In genomic region chr1:212677573-212677972, GRCh38 we compare ENCODE assay signal across 14 cellular contexts.
"Had no signal": no experiment of that assay in that cellular context is flagged by ENCODE, and none has a peak within 500 bp of the region (broad histone marks: within the 10 kb centered on the region; RNA-seq: fewer than 3 reads in every experiment).

No MANE protein-coding gene starts in this region.

- H3K9me3 ChIP-seq: heart right ventricle, left lung, right atrium auricular region, tibial nerve had no signal

- H3K36me3 ChIP-seq: cardiac muscle cell, heart right ventricle, left lung, right atrium auricular region, tibial nerve had no signal

- H3K27ac Mint-ChIP-seq: activated CD4-positive, alpha-beta T cell treated with anti-CD3 and anti-CD28 coated beads, Interleukin-2, amount 10 ng/mL, durations not matched to agents 7 days and 5 days had no signal

- H3K4me3 Mint-ChIP-seq: activated CD4-positive, alpha-beta T cell treated with anti-CD3 and anti-CD28 coated beads, Interleukin-2, amount 10 ng/mL, durations not matched to agents 7 days and 5 days had no signal

- H3K4me1 ChIP-seq: right atrium auricular region had no signal

- H3K27ac ChIP-seq: cardiac muscle cell, left lung, right atrium auricular region, tibial nerve had no signal

- H3K9me3 Mint-ChIP-seq: activated CD4-positive, alpha-beta T cell treated with anti-CD3 and anti-CD28 coated beads, Interleukin-2, amount 10 ng/mL, durations not matched to agents 7 days and 5 days had no signal

- H3K4me3 ChIP-seq: cardiac muscle cell, heart right ventricle, left lung, right atrium auricular region, skin epidermis, tibial nerve had no signal

- ATAC-seq: heart right ventricle, left lung had no signal

- H3K27me3 ChIP-seq: cardiac muscle cell, left lung, right atrium auricular region, tibial nerve had no signal

- DNase-seq: activated CD4-positive, alpha-beta T cell treated with anti-CD3 and anti-CD28 coated beads, Interleukin-2, amount 10 ng/mL, durations not matched to agents 7 days and 5 days; activated naive CD4-positive, alpha-beta T cell; activated T-cell treated with anti-CD3 and anti-CD28 coated beads, Interleukin-2, amount 50 U/mL, for 1 hour; effector CD4-positive, alpha-beta T cell; heart right ventricle; islet precursor cell; left lung; mesenchymal stem cell; posterior cingulate gyrus; SW 1271 had no signal
